ENCODE assay signal across 9 cellular contexts in genomic region chr17:17696075-17696474, GRCh38. TPM values are rescaled to one million over a fixed set of nuclear protein-coding genes. Genes with fewer than 3 reads are reported as not detected.
DNase-seq lines count a peak whose midpoint lies in the region; ATAC-seq and TF ChIP-seq lines count a peak whose summit lies in the region.
"Had no signal": no experiment of that assay in that cellular context is flagged by ENCODE, and none has a peak within 500 bp of the region (broad histone marks: within the 10 kb centered on the region; RNA-seq: fewer than 3 reads in every experiment).

No MANE protein-coding gene starts in this region.

- WGBS in heart right ventricle, 2 donors, result 84 to 90% methylated on average over 4 of the region's 4 CpGs
- WGBS in adrenal gland, 4 donors, result 89 to 90% (median 90%) methylated on average over 4 of the region's 4 CpGs
- 86 to 88% methylated on average over 4 of the region's 4 CpGs for WGBS in upper lobe of left lung, 2 donors

- H3K27me3 ChIP-seq in heart right ventricle (peaks cover 0 to 8% (median 0%) of the 10 kb centered on the region in 7 donors), adrenal gland (no peaks in the 10 kb centered on the region), upper lobe of left lung (no peaks in the 10 kb centered on the region)
- no peaks in the 10 kb centered on the region for H3K27me3 ChIP-seq in naive thymus-derived CD4-positive, alpha-beta T cell (ENCODE audit: control insufficient read depth in 2 of 2, insufficient read depth in 2 of 2, low read length in 2 of 2)

- H3K36me3 Mint-ChIP-seq in naive thymus-derived CD4-positive, alpha-beta T cell, result no peaks in the 10 kb centered on the region

- no peak for TF ChIP-seq EP300 in upper lobe of left lung (IDR thresholded peaks at IDR 0.05)

- H3K4me1 ChIP-seq in heart right ventricle (peaks cover 51 to 96% (median 90%) of the 10 kb centered on the region in 9 donors), adrenal gland (replicated peaks in 1 of 2) (peaks cover 54 to 88% of the 10 kb centered on the region in 2 donors), upper lobe of left lung (peaks cover 64 to 89% (median 78%) of the 10 kb centered on the region in 4 donors)
- H3K4me1 ChIP-seq in naive thymus-derived CD4-positive, alpha-beta T cell (ENCODE audit: control insufficient read depth in 2 of 2, insufficient read depth in 2 of 2, low read length in 2 of 2), result peaks cover 15 to 42% of the 10 kb centered on the region in 2 donors

- H3K27ac ChIP-seq in heart right ventricle (peak overlapping the region in 9 of 10 donors; percentile 98 to 100 (median 99)), adrenal gland (peak overlapping the region in 3 of 5 donors; percentile 48 to 99 (median 98)), upper lobe of left lung (peak overlapping the region; percentile 97 to 99 (median 98))
- no peak overlapping the region for H3K27ac ChIP-seq in naive thymus-derived CD4-positive, alpha-beta T cell (ENCODE audit: low read depth, low read length)

- ATAC-seq in heart right ventricle (no peak), upper lobe of left lung (ENCODE audit: low FRiP score in 2 of 2) (no peak), HG03565 (IDR thresholded peaks at IDR 0.05; ENCODE audit: unreplicated experiment) (no peak), HG03439 (IDR thresholded peaks at IDR 0.05; ENCODE audit: unreplicated experiment) (no peak)
- no peak for ATAC-seq in naive thymus-derived CD4-positive, alpha-beta T cell

- H3K9me3 ChIP-seq in heart right ventricle (no peaks in the 10 kb centered on the region), adrenal gland (replicated peaks in 1 of 3) (no peaks in the 10 kb centered on the region), upper lobe of left lung (no peaks in the 10 kb centered on the region)
- no peaks in the 10 kb centered on the region for H3K9me3 ChIP-seq in naive thymus-derived CD4-positive, alpha-beta T cell (ENCODE audit: control insufficient read depth in 2 of 3, low read length in 3 of 3)

- CTCF ChIA-PET in naive thymus-derived CD4-positive, alpha-beta T cell (lab: Charles Lee), result no interaction called here

- intact Hi-C loops in heart right ventricle (cut with DNase I) (loop anchor here in 1 of 10 donors (5.0 kb wide), 1 partner anchor 46 kb away; no protein-coding TSS in a partner anchor), cardiac septum (cut with DNase I) (no loop called here), adrenal gland (cut with DNase I) (no loop called here)
- intact Hi-C loops in naive thymus-derived CD4-positive, alpha-beta T cell (cut with micrococcal nuclease), result no loop called here

- TF ChIP-seq POLR2A in adrenal gland (IDR thresholded peaks at IDR 0.05), result no peak
- TF ChIP-seq POLR2A in upper lobe of left lung (IDR thresholded peaks at IDR 0.05), result no peak

- H3K4me3 Mint-ChIP-seq in naive thymus-derived CD4-positive, alpha-beta T cell, result peak overlapping the region; percentile 65 to 96 (median 92)

- H3K27ac Mint-ChIP-seq in naive thymus-derived CD4-positive, alpha-beta T cell, result peak overlapping the region in 8 of 9 donors; percentile 29 to 99 (median 96)

- H3K36me3 ChIP-seq in heart right ventricle, result no peaks in the 10 kb centered on the region
- H3K36me3 ChIP-seq in adrenal gland (replicated peaks in 1 of 2), result no peaks in the 10 kb centered on the region
- peaks cover 0 to 3% (median 0%) of the 10 kb centered on the region in 3 experiments for H3K36me3 ChIP-seq in naive thymus-derived CD4-positive, alpha-beta T cell (ENCODE audit: control insufficient read depth in 2 of 3, insufficient read depth in 3 of 3, low read length in 3 of 3)
- H3K36me3 ChIP-seq in upper lobe of left lung, result no peaks in the 10 kb centered on the region

- peaks cover 0 to 5% (median 0%) of the 10 kb centered on the region in 11 donors for H3K9me3 Mint-ChIP-seq in naive thymus-derived CD4-positive, alpha-beta T cell

- TF ChIP-seq CTCF in heart right ventricle (IDR thresholded peaks at IDR 0.05) (no peak), adrenal gland (IDR thresholded peaks at IDR 0.05) (no peak), upper lobe of left lung (IDR thresholded peaks at IDR 0.05) (no peak)

- peak overlapping the region in 1 of 10 donors; percentile 95 for H3K4me3 ChIP-seq in heart right ventricle
- H3K4me3 ChIP-seq in adrenal gland, result no peak overlapping the region
- H3K4me3 ChIP-seq in naive thymus-derived CD4-positive, alpha-beta T cell (ENCODE audit: low read length), result no peak overlapping the region
- no peak overlapping the region for H3K4me3 ChIP-seq in upper lobe of left lung

- DNase-seq in heart right ventricle (no peak), cardiac septum (ENCODE audit: low spot score) (no peak), adrenal gland (no peak), upper lobe of left lung (no peak), NCI-H1105 (lab: John Stamatoyannopoulos, UW) (no peak)
- DNase-seq in naive thymus-derived CD4-positive, alpha-beta T cell, result no peak
- DNase-seq: NCI-H2171 treated with DMSO at 0.1 percent for 48 hours had no signal

- H3K27me3 Mint-ChIP-seq in naive thymus-derived CD4-positive, alpha-beta T cell, result no peaks in the 10 kb centered on the region

- peaks cover 42 to 73% (median 62%) of the 10 kb centered on the region in 7 donors for H3K4me1 Mint-ChIP-seq in naive thymus-derived CD4-positive, alpha-beta T cell

- POLR2A ChIA-PET in naive thymus-derived CD4-positive, alpha-beta T cell (lab: Charles Lee), result interaction anchor here (6.3 kb wide), 1 partner anchor 15 kb away, joined by 47 read pairs; the partner anchor contains the start of gene RAI1

RNA-seq across cellular contexts. Expression of gene RAI1, which starts 14.8 kb away (rescaled TPM):
- total RNA-seq in heart right ventricle, result 10 to 100 TPM; 15.8 to 32.0 (median 20.9) TPM
- polyA plus RNA-seq in heart right ventricle, result 10 to 100 TPM; 13.8 to 17.5 TPM
- 28.8 TPM for total RNA-seq in cardiac septum
- 10 to 100 TPM; 14.7 to 37.3 (median 28.1) TPM for total RNA-seq in adrenal gland
- 10 to 100 TPM in 2 of 3 donors, 1 to 10 TPM in 1; 4.2 to 31.2 (median 14.6) TPM for polyA plus RNA-seq in adrenal gland
- 10 to 100 TPM; 20.1 to 46.2 (median 23.6) TPM for total RNA-seq in naive thymus-derived CD4-positive, alpha-beta T cell
- 1 to 10 TPM; 2.0 to 4.0 TPM for polyA plus RNA-seq in naive thymus-derived CD4-positive, alpha-beta T cell
- total RNA-seq in upper lobe of left lung, result 10 to 100 TPM; 33.8 to 76.6 (median 41.2) TPM
